ENCODE assay signal across 8 cellular contexts in the genomic region with DNA sequence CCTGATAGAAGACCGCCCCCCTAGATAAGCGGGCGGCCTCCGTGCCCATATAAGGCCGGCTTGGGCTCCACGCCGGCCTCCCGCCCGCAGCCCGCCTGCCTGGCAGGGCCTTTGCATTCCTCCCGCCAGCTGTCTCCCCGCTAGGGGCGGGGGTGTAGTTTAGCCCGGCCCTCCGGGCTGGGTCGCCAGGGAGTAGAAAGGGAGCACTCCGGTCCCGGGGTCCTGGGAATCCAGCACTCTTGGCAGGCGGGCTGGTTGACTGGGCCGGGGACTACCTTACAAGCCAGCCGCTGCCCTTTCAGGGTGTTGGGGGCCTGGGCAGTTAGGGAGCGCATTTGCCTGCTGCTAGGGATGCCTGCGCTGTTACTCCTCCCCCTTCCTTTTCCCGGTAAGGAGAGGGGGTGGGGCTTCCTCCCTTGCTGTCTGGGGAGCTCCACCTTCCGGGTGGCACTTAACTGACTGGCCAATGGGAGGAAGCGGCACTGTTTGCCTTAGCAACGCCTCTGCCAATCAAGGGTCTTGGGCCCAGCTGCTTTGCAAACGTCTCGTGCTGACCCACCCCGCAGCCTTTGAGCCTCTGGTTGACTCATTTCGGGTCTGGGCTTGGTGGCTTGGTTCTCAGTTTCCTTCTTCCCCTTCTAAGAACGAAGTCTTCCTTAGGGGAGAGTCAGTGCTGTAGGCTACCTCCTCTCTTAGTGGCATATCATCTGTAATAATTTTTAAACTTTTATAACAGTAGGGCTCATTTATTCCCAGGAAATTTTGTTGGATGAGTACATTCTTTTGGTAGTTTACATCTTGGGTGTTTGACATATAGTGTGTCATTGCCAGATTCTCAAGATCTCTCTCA.
A peak's percentile ranks its signal among the peaks of the same experiment; 100 is the strongest.
DNase-seq lines count a peak whose midpoint lies in the region; ATAC-seq and TF ChIP-seq lines count a peak whose summit lies in the region.

No MANE protein-coding gene starts in this region.

- peak overlapping the region; percentile 78 for H3K4me3 ChIP-seq in AG09309 (ENCODE audit: control insufficient read depth, low read depth, low read length)

- TF ChIP-seq CTCF in AG09309 (IDR thresholded peaks at IDR 0.05; ENCODE audit: control insufficient read depth, insufficient read depth, low read depth, low read length, missing control alignments): peak; percentile 26

- ATAC-seq in GM19035 (IDR thresholded peaks at IDR 0.05; ENCODE audit: unreplicated experiment) (peak; percentile 69), HG03342 (IDR thresholded peaks at IDR 0.05; ENCODE audit: unreplicated experiment) (peak; percentile 67)

- DNase-seq in AG09309 (ENCODE audit: low read depth) (peak; percentile 96), NCI-H345 treated with DMSO at 0.1 percent for 48 hours (lab: John Stamatoyannopoulos, UW; ENCODE audit: unreplicated experiment) (peak; percentile 21), cerebellar nuclear complex (lab: John Stamatoyannopoulos, UW) (peak; percentile 93 to 96), islet precursor cell (peak; percentile 100)
- peak; percentile 90 for DNase-seq in activated CD4-positive, CD25-positive, alpha-beta regulatory T cell treated with anti-CD3 and anti-CD28 coated beads, Interleukin-2, amount 50 U/mL, for 72 hours
- peak; percentile 86 for DNase-seq in stimulated activated CD4-positive, alpha-beta T cell treated with anti-CD3 and anti-CD28 coated beads, Interleukin-12 subunit alpha, Interleukin-12 subunit beta, amount 100 ng/mL, for 4 hours

Comparison
In these comparisons a context has a peak if more than half of its experiments do, and no peak if none do; other contexts are left out.
1. Peak in every context shown above with its lines: DNase-seq, ATAC-seq and H3K4me3 ChIP-seq.
2. DNase-seq: peak in every context shown above with its lines; median percentile 100 in islet precursor cell; 96 in AG09309; 94 in cerebellar nuclear complex; 90 in activated CD4-positive, CD25-positive, alpha-beta regulatory T cell treated with anti-CD3 and anti-CD28 coated beads, Interleukin-2, amount 50 U/mL, for 72 hours; 86 in stimulated activated CD4-positive, alpha-beta T cell treated with anti-CD3 and anti-CD28 coated beads, Interleukin-12 subunit alpha, Interleukin-12 subunit beta, amount 100 ng/mL, for 4 hours; 21 in NCI-H345 treated with DMSO at 0.1 percent for 48 hours.